Comparison of ENCODE assay signal across 8 cellular contexts in genomic region chr21:42164064-42164789, GRCh38. TPM values are rescaled to one million over a fixed set of nuclear protein-coding genes. Genes with fewer than 3 reads are reported as not detected.
DNase-seq lines count a peak whose midpoint lies in the region; ATAC-seq and TF ChIP-seq lines count a peak whose summit lies in the region.

No MANE protein-coding gene starts in this region.

- H3K4me3 ChIP-seq in brain microvascular endothelial cell (ENCODE audit: low read depth, low read length) = no peak overlapping the region

- H3K36me3 ChIP-seq in brain microvascular endothelial cell (replicated peaks) = no peaks in the 10 kb centered on the region

- CTCF ChIA-PET in CD4-positive, alpha-beta T cell (lab: Charles Lee) = interaction anchor here (0.6 to 1.5 kb wide), 11 partner anchors 19 to 286 kb away, joined by 3 to 20 read pairs (median 4); no protein-coding TSS in a partner anchor

- no peaks in the 10 kb centered on the region for H3K27me3 ChIP-seq in CD4-positive, alpha-beta T cell (ENCODE audit: control insufficient read depth, insufficient read depth, low read length)
- H3K27me3 ChIP-seq in brain microvascular endothelial cell (replicated peaks) = no peaks in the 10 kb centered on the region
- H3K27me3 ChIP-seq in layer of hippocampus (ENCODE audit: control insufficient read depth, insufficient read depth, low read length) = no peaks in the 10 kb centered on the region

- peaks cover 56% of the 10 kb centered on the region for H3K4me1 Mint-ChIP-seq in CD4-positive, alpha-beta T cell (ENCODE audit: low read depth)
- H3K4me1 Mint-ChIP-seq in HFFc6 (ENCODE audit: low read depth) = no peaks in the 10 kb centered on the region
- H3K4me1 Mint-ChIP-seq in T-helper 2 cell treated with Interferon-gamma antibody and Interleukin-4, amounts not matched to agents 5 μg/mL and 100 μg/mL, for 36 hours (ENCODE audit: low read depth) = peaks cover 30% of the 10 kb centered on the region

- TF ChIP-seq CTCF in CD4-positive, alpha-beta T cell (IDR thresholded peaks at IDR 0.05) = peak; percentile 62
- peak; percentile 25; the same call in 1 of the 2 replicates for TF ChIP-seq CTCF in HFFc6 (IDR thresholded peaks at IDR 0.05)
- peak; percentile 48 for TF ChIP-seq CTCF in brain microvascular endothelial cell (IDR thresholded peaks at IDR 0.05; ENCODE audit: low read depth, low read length, missing control alignments)

- H3K4me3 Mint-ChIP-seq in CD4-positive, alpha-beta T cell = no peak overlapping the region
- H3K4me3 Mint-ChIP-seq in HFFc6 = no peak overlapping the region
- no peak overlapping the region for H3K4me3 Mint-ChIP-seq in T-helper 2 cell treated with Interferon-gamma antibody and Interleukin-4, amounts not matched to agents 5 μg/mL and 100 μg/mL, for 36 hours

- no peaks in the 10 kb centered on the region for H3K27me3 Mint-ChIP-seq in CD4-positive, alpha-beta T cell
- peaks cover 3% of the 10 kb centered on the region for H3K27me3 Mint-ChIP-seq in HFFc6 (ENCODE audit: insufficient read depth)
- peaks cover under 1% of the 10 kb centered on the region for H3K27me3 Mint-ChIP-seq in T-helper 2 cell treated with Interferon-gamma antibody and Interleukin-4, amounts not matched to agents 5 μg/mL and 100 μg/mL, for 36 hours (ENCODE audit: low read depth)

- ATAC-seq in CD4-positive, alpha-beta T cell (ENCODE audit: poor library complexity) = peak; percentile 34
- no peak for ATAC-seq in GM18517 (IDR thresholded peaks at IDR 0.05; ENCODE audit: unreplicated experiment)
- ATAC-seq in HG03039 (IDR thresholded peaks at IDR 0.05; ENCODE audit: unreplicated experiment) = no peak

- DNase-seq in CD4-positive, alpha-beta T cell = peak; percentile 22 to 64 (median 45)
- no peak for DNase-seq in HFFc6
- peak; percentile 33 for DNase-seq in T-helper 2 cell treated with Interferon-gamma antibody and Interleukin-4, amounts not matched to agents 5 μg/mL and 100 μg/mL, for 36 hours (ENCODE audit: low spot score)
- no peak for DNase-seq in brain microvascular endothelial cell
- DNase-seq in stimulated activated CD4-positive, alpha-beta T cell treated with anti-CD3 and anti-CD28 coated beads, Interleukin-4, amount 100 ng/mL, for 48 hours (ENCODE audit: low read depth in 2 of 2) = peak; percentile 33 to 36

- H3K27ac ChIP-seq in CD4-positive, alpha-beta T cell (ENCODE audit: low read depth, low read length) = no peak overlapping the region
- H3K27ac ChIP-seq in brain microvascular endothelial cell (no peak overlapping the region), layer of hippocampus (ENCODE audit: low read depth, low read length) (peak overlapping the region; percentile 15)

- no peaks in the 10 kb centered on the region for H3K9me3 ChIP-seq in CD4-positive, alpha-beta T cell (ENCODE audit: control insufficient read depth, low read length)

- POLR2A ChIA-PET in CD4-positive, alpha-beta T cell (lab: Charles Lee) = interaction anchor here (0.8 to 1.0 kb wide), 2 partner anchors 69 to 94 kb away, joined by 3 read pairs; no protein-coding TSS in a partner anchor

- H3K27ac Mint-ChIP-seq in CD4-positive, alpha-beta T cell = peak overlapping the region; percentile 56
- H3K27ac Mint-ChIP-seq in HFFc6 = no peak overlapping the region
- H3K27ac Mint-ChIP-seq in T-helper 2 cell treated with Interferon-gamma antibody and Interleukin-4, amounts not matched to agents 5 μg/mL and 100 μg/mL, for 36 hours = peak overlapping the region; percentile 27

- no peaks in the 10 kb centered on the region for H3K9me3 Mint-ChIP-seq in CD4-positive, alpha-beta T cell
- H3K9me3 Mint-ChIP-seq in HFFc6 = no peaks in the 10 kb centered on the region
- no peaks in the 10 kb centered on the region for H3K9me3 Mint-ChIP-seq in T-helper 2 cell treated with Interferon-gamma antibody and Interleukin-4, amounts not matched to agents 5 μg/mL and 100 μg/mL, for 36 hours

- intact Hi-C loops in CD4-positive, alpha-beta T cell (cut with DNase I, micrococcal nuclease) = loop anchor here (1.0 to 5.0 kb wide), 4 partner anchors 33 to 286 kb away; no protein-coding TSS in a partner anchor

- H3K36me3 Mint-ChIP-seq in CD4-positive, alpha-beta T cell (ENCODE audit: low read depth) = no peaks in the 10 kb centered on the region
- no peaks in the 10 kb centered on the region for H3K36me3 Mint-ChIP-seq in HFFc6 (ENCODE audit: low read depth)
- H3K36me3 Mint-ChIP-seq in T-helper 2 cell treated with Interferon-gamma antibody and Interleukin-4, amounts not matched to agents 5 μg/mL and 100 μg/mL, for 36 hours (ENCODE audit: low read depth) = no peaks in the 10 kb centered on the region

- in situ Hi-C loops in brain microvascular endothelial cell (cut with HindIII; ENCODE audit: low pct_ligation_motif_present, low sequenced_read_pairs) = no loop called here

RNA-seq across cellular contexts. Expression of gene ABCG1, which starts 54.7 kb away (rescaled TPM):
- total RNA-seq in CD4-positive, alpha-beta T cell = 100 to 1,000 TPM; 109 to 116 TPM
- not detected for total RNA-seq in HFFc6 (2021; fragmentation: NEBNext Ultra II Directional; extraction: Animal tissue kit (Norgen Biotek cat#: 25700))

Comparison
In these comparisons a context has a peak if more than half of its experiments do, and no peak if none do; other contexts are left out.
1. DNase-seq: peak in CD4-positive, alpha-beta T cell (10 of 10), T-helper 2 cell treated with Interferon-gamma antibody and Interleukin-4, amounts not matched to agents 5 μg/mL and 100 μg/mL, for 36 hours (single experiment) and stimulated activated CD4-positive, alpha-beta T cell treated with anti-CD3 and anti-CD28 coated beads, Interleukin-4, amount 100 ng/mL, for 48 hours (2 of 2); none in HFFc6 (single experiment) and brain microvascular endothelial cell (single experiment).
2. RNA of gene ABCG1, which starts 54.7 kb away (total RNA-seq): 109 to 116 TPM in CD4-positive, alpha-beta T cell; not detected in HFFc6; every median in the first group is over 100 times any median in the second.
3. Peak in every context shown above with its lines, with median percentiles within 50 percentile points of each other: CTCF ChIP-seq.